12 cellular contexts compared by ENCODE assay signal in the genomic region with DNA sequence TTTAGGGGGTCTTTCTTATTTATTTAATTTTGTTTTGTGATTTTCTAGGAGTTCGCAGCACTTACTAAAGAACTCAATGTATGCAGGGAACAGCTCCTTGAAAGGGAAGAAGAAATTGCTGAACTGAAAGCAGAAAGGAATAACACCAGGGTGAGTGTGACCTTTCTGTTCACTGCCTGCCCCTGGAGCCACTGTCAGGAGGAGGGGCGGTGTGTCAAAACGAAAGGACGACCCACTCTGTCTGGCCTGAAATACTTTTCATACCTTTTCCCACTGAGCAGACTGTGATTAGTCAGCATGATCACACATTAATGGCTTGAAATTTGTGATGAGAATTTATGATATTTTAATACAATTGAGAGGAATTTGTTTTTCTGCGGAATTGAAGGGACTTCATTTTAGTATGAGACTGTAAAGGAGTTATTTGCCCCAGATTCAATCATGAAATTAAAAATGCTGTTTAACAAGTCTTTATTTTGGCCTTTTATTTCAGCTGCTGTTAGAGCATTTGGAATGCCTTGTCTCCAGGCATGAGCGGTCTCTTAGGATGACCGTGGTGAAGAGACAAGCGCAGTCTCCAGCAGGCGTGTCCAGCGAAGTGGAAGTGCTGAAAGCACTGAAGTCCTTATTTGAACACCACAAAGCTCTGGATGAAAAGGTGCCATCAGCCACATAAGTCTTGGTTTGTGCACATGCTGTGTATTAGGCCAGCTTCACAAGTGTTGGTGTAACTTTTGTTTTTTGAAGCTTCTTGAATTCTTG. TPM values are rescaled to one million over a fixed set of nuclear protein-coding genes. Genes with fewer than 3 reads are reported as not detected.
DNase-seq lines count a peak whose midpoint lies in the region; ATAC-seq and TF ChIP-seq lines count a peak whose summit lies in the region.
"Had no signal": no experiment of that assay in that cellular context is flagged by ENCODE, and none has a peak within 500 bp of the region (broad histone marks: within the 10 kb centered on the region; RNA-seq: fewer than 3 reads in every experiment).

No MANE protein-coding gene starts in this region.

- H3K36me3 ChIP-seq in GM06990 (ENCODE audit: control insufficient read depth, insufficient read depth, low read length) (peaks cover 3% of the 10 kb centered on the region), neural progenitor cell (peaks cover 14% of the 10 kb centered on the region)
- H3K36me3 ChIP-seq: prostate gland had no signal

- H3K27ac Mint-ChIP-seq in activated T-helper 17 cell treated with anti-CD3 and anti-CD28 coated beads, Interleukin-2, amount 50 U/mL, for 72 hours = peak overlapping the region; percentile 26
- H3K27ac Mint-ChIP-seq in neural progenitor cell = peak overlapping the region; percentile 98

- DNase-seq in GM06990 (ENCODE audit: extremely low read depth, insufficient read length) (peak; percentile 30), neural progenitor cell (ENCODE audit: low spot score) (peak; percentile 46), erythroblast (lab: John Stamatoyannopoulos, UW) (no peak), inferior parietal cortex (ENCODE audit: extremely low spot score) (no peak)
- DNase-seq in activated CD4-positive, alpha-beta T cell treated with anti-CD3 and anti-CD28 coated beads, Interleukin-2, amount 50 U/mL, for 4 hours = no peak
- DNase-seq: DMS 273 treated with DMSO at 0.1 percent for 48 hours, NCI-H1436 treated with DMSO at 0.1 percent for 48 hours had no signal

- H3K79me2 ChIP-seq in neural progenitor cell (ENCODE audit: low read depth) = peaks cover 32% of the 10 kb centered on the region

- peaks cover 26% of the 10 kb centered on the region for H3F3A ChIP-seq in neural progenitor cell (ENCODE audit: low read depth)

- no peaks in the 10 kb centered on the region for H3K4me1 Mint-ChIP-seq in activated T-helper 17 cell treated with anti-CD3 and anti-CD28 coated beads, Interleukin-2, amount 50 U/mL, for 72 hours
- peaks cover 43% of the 10 kb centered on the region for H3K4me1 Mint-ChIP-seq in neural progenitor cell

- H3K36me3 Mint-ChIP-seq in activated T-helper 17 cell treated with anti-CD3 and anti-CD28 coated beads, Interleukin-2, amount 50 U/mL, for 72 hours (ENCODE audit: low read depth) = peaks cover 67% of the 10 kb centered on the region
- peaks cover 28% of the 10 kb centered on the region for H3K36me3 Mint-ChIP-seq in neural progenitor cell

- H3K27ac ChIP-seq in neural progenitor cell = peak overlapping the region; percentile 55
- H3K27ac ChIP-seq: prostate gland, SJSA1 had no signal

- no peak for TF ChIP-seq CTCF in GM06990 (IDR thresholded peaks at IDR 0.05; ENCODE audit: insufficient read depth, low read length, poor library complexity, severe bottlenecking)
- TF ChIP-seq CTCF in neural progenitor cell (IDR thresholded peaks at IDR 0.05) = no peak

- H3K27me3 Mint-ChIP-seq in activated T-helper 17 cell treated with anti-CD3 and anti-CD28 coated beads, Interleukin-2, amount 50 U/mL, for 72 hours = no peaks in the 10 kb centered on the region
- peaks cover 2% of the 10 kb centered on the region for H3K27me3 Mint-ChIP-seq in neural progenitor cell (ENCODE audit: insufficient read depth, low read depth)

- no peak overlapping the region for H3K4me3 Mint-ChIP-seq in activated T-helper 17 cell treated with anti-CD3 and anti-CD28 coated beads, Interleukin-2, amount 50 U/mL, for 72 hours
- peak overlapping the region; percentile 53 for H3K4me3 Mint-ChIP-seq in neural progenitor cell

- peak overlapping the region; percentile 54 for H3K4me2 ChIP-seq in neural progenitor cell

- TF ChIP-seq POLR2A in erythroblast (IDR thresholded peaks at IDR 0.05; ENCODE audit: low read length) = no peak

- ATAC-seq in GM21390 (IDR thresholded peaks at IDR 0.05; ENCODE audit: unreplicated experiment) (peak; percentile 67), HG03354 (IDR thresholded peaks at IDR 0.05; ENCODE audit: poor library complexity, severe bottlenecking, unreplicated experiment) (no peak)
- ATAC-seq in activated T-helper 17 cell treated with anti-CD3 and anti-CD28 coated beads, Interleukin-2, amount 50 U/mL, for 72 hours (replicated peaks) = no peak

- no peaks in the 10 kb centered on the region for H3K9me3 Mint-ChIP-seq in activated T-helper 17 cell treated with anti-CD3 and anti-CD28 coated beads, Interleukin-2, amount 50 U/mL, for 72 hours
- H3K9me3 Mint-ChIP-seq in neural progenitor cell = no peaks in the 10 kb centered on the region

- peaks cover 40% of the 10 kb centered on the region for H4K20me1 ChIP-seq in neural progenitor cell (ENCODE audit: low read depth)

- H3K9ac ChIP-seq in neural progenitor cell = no peak overlapping the region

- H3K27me3 ChIP-seq in GM06990 (replicated peaks; ENCODE audit: control insufficient read depth, insufficient read depth, low read length) (no peaks in the 10 kb centered on the region), neural progenitor cell (no peaks in the 10 kb centered on the region)
- H3K27me3 ChIP-seq: SJSA1 had no signal

- peaks cover 38% of the 10 kb centered on the region for H3K4me1 ChIP-seq in neural progenitor cell
- H3K4me1 ChIP-seq: prostate gland had no signal

- no peak overlapping the region for H3K4me3 ChIP-seq in GM06990 (replicated peaks; ENCODE audit: low read depth, low read length)
- no peak overlapping the region for H3K4me3 ChIP-seq in neural progenitor cell
- H3K4me3 ChIP-seq: prostate gland, SJSA1 had no signal

- no peak overlapping the region for H2AFZ ChIP-seq in neural progenitor cell (replicated peaks)

- H3K9me3 ChIP-seq in neural progenitor cell (ENCODE audit: low read depth) = no peaks in the 10 kb centered on the region
- H3K9me3 ChIP-seq: prostate gland, SJSA1 had no signal

RNA-seq across cellular contexts. Expression of a gene that starts 54.0 kb away (rescaled TPM):
- total RNA-seq in activated T-helper 17 cell treated with anti-CD3 and anti-CD28 coated beads, Interleukin-2, amount 50 U/mL, for 72 hours = 10 to 100 TPM; 34.0 to 44.5 TPM
- total RNA-seq in neural progenitor cell (ENCODE audit: low replicate concordance) = 42.6 and 44.5 TPM in 2 replicates

Comparison
In these comparisons a context has a peak if more than half of its experiments do, and no peak if none do; other contexts are left out.
1. DNase-seq: peak in GM06990 (single experiment) and neural progenitor cell (single experiment); none in activated CD4-positive, alpha-beta T cell treated with anti-CD3 and anti-CD28 coated beads, Interleukin-2, amount 50 U/mL, for 4 hours (0 of 2), erythroblast (0 of 2) and inferior parietal cortex (single experiment).